In the genomic region with DNA sequence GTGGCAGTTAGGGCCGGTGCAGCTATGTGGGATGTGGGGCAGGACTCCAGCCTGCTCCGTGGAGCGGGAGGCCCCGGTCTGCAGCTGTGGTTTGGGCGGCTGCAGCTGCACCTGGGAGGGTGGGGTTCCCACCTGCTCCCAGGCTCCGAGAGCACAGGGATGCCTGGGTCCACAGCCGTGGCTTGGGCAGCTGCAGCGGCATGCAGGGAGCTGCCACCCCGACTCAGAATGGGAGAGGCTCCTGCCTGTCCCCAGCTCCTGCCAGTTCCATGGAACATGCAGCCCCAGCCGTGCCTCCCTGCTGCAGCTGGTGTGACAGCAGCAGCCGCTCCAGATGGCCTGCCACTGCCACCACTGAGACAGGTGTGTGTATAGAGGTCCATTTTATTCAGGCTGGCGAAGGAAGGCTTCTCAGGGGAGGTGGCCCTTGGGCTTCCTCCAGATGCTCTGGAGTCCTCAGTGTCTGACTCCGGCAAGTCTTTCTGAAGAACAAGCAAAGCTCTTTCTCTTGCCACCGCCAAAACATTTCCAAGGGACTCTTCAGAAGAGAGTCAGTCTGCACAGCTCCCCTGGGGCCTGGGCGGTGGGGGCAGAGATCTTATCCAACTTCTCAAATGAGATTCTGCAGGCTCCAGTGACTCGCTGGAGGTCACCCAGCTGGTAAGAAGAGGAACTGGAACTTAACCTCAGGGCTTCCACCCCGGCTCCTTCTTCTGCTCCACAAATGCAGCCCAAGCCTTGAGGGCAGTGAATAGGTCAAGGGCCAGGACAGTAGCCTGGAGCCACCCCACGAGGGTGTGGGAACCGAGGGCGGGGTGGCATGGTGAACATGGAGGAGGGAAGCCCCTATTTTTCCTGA, we compare ENCODE assay signal across 9 cellular contexts. TPM values are rescaled to one million over a fixed set of nuclear protein-coding genes. Genes with fewer than 3 reads are reported as not detected.
A peak's percentile ranks its signal among the peaks of the same experiment; 100 is the strongest.
DNase-seq lines count a peak whose midpoint lies in the region; ATAC-seq and TF ChIP-seq lines count a peak whose summit lies in the region.
"Had no signal": no experiment of that assay in that cellular context is flagged by ENCODE, and none has a peak within 500 bp of the region (broad histone marks: within the 10 kb centered on the region; RNA-seq: fewer than 3 reads in every experiment).

No MANE protein-coding gene starts in this region.

- no peaks in the 10 kb centered on the region for H3K27me3 ChIP-seq in gastroesophageal sphincter

- H3K4me3 ChIP-seq in gastroesophageal sphincter = no peak overlapping the region

- DNase-seq in DMS53 (lab: John Stamatoyannopoulos, UW) (peak; percentile 70), DMS53 treated with DMSO at 0.1 percent for 48 hours (lab: John Stamatoyannopoulos, UW; ENCODE audit: unreplicated experiment) (no peak), NCI-H69 (lab: John Stamatoyannopoulos, UW) (peak; percentile 41), NCI-H1930 (lab: John Stamatoyannopoulos, UW) (no peak)
- no peak for DNase-seq in activated CD4-positive, alpha-beta T cell treated with anti-CD3 and anti-CD28 coated beads for 4 hours
- DNase-seq in activated naive CD4-positive, alpha-beta T cell (lab: John Stamatoyannopoulos, UW) = no peak

- peak; percentile 63 for ATAC-seq in HG02763 (IDR thresholded peaks at IDR 0.05; ENCODE audit: unreplicated experiment)
- ATAC-seq in gastroesophageal sphincter = peak; percentile 38

- H3K4me1 ChIP-seq in gastroesophageal sphincter = peaks cover 0 to 26% (median 8%) of the 10 kb centered on the region in 3 donors

- WGBS in gastroesophageal sphincter (ENCODE audit: low coverage in 1 of 2), 2 donors = 67% methylated on average over 1 of the region's 20 CpGs; no CpG with 5 or more reads in 1 of the 2 donors

- peak overlapping the region in 3 of 4 donors; percentile 11 to 54 (median 31) for H3K27ac ChIP-seq in gastroesophageal sphincter

- TF ChIP-seq CTCF in gastroesophageal sphincter (IDR thresholded peaks at IDR 0.05) = no peak

- no peaks in the 10 kb centered on the region for H3K36me3 ChIP-seq in gastroesophageal sphincter

- TF ChIP-seq POLR2A in gastroesophageal sphincter (IDR thresholded peaks at IDR 0.05) = no peak

- no peaks in the 10 kb centered on the region for H3K9me3 ChIP-seq in gastroesophageal sphincter

- no peak for TF ChIP-seq EP300 in gastroesophageal sphincter (IDR thresholded peaks at IDR 0.05)

RNA-seq across cellular contexts. Expression of a gene that starts 21.6 kb away (rescaled TPM):
- not detected for total RNA-seq in gastroesophageal sphincter
- total RNA-seq: subcutaneous adipose tissue had no signal

RNA-seq across cellular contexts. Expression of a gene that starts 22.5 kb away (rescaled TPM):
- total RNA-seq in gastroesophageal sphincter = 10 to 100 TPM; 26.1 to 54.2 (median 37.3) TPM

RNA-seq across cellular contexts. Expression of a gene that starts 46.6 kb away (rescaled TPM):
- total RNA-seq in gastroesophageal sphincter = 10 to 100 TPM; 17.4 to 82.9 (median 29.6) TPM

Comparison
In these comparisons a context has a peak if more than half of its experiments do, and no peak if none do; other contexts are left out.
1. DNase-seq: peak in DMS53 (single experiment) and NCI-H69 (single experiment); none in DMS53 treated with DMSO at 0.1 percent for 48 hours (single experiment), activated CD4-positive, alpha-beta T cell treated with anti-CD3 and anti-CD28 coated beads for 4 hours (0 of 2), activated naive CD4-positive, alpha-beta T cell (0 of 4) and NCI-H1930 (0 of 2).